11 cellular contexts compared by ENCODE assay signal in genomic region chr17:28741358-28742349, GRCh38. TPM values are rescaled to one million over a fixed set of nuclear protein-coding genes. Genes with fewer than 3 reads are reported as not detected.
A peak's percentile ranks its signal among the peaks of the same experiment; 100 is the strongest.
DNase-seq lines count a peak whose midpoint lies in the region; ATAC-seq and TF ChIP-seq lines count a peak whose summit lies in the region.
"Had no signal": no experiment of that assay in that cellular context is flagged by ENCODE, and none has a peak within 500 bp of the region (broad histone marks: within the 10 kb centered on the region; RNA-seq: fewer than 3 reads in every experiment).

No MANE protein-coding gene starts in this region.

- H3K27me3 ChIP-seq in CD4-positive, alpha-beta T cell (ENCODE audit: control insufficient read depth, insufficient read depth, low read length), result no peaks in the 10 kb centered on the region
- H3K27me3 ChIP-seq: right atrium auricular region had no signal

- H3K27me3 Mint-ChIP-seq in HFFc6 (ENCODE audit: insufficient read depth) (peaks cover 5% of the 10 kb centered on the region), T-helper 17 cell (no peaks in the 10 kb centered on the region), memory B cell (no peaks in the 10 kb centered on the region)
- H3K27me3 Mint-ChIP-seq in CD4-positive, alpha-beta T cell, result no peaks in the 10 kb centered on the region

- H3K4me3 Mint-ChIP-seq in HFFc6 (peak overlapping the region; percentile 15; the same call in 1 of the 2 replicates), T-helper 17 cell (peak overlapping the region; percentile 5), memory B cell (peak overlapping the region; percentile 68)
- H3K4me3 Mint-ChIP-seq in CD4-positive, alpha-beta T cell, result no peak overlapping the region

- H3K4me1 Mint-ChIP-seq in HFFc6 (ENCODE audit: low read depth), result peaks cover 21% of the 10 kb centered on the region
- H3K4me1 Mint-ChIP-seq in T-helper 17 cell, result peaks cover 24% of the 10 kb centered on the region
- H3K4me1 Mint-ChIP-seq in memory B cell, result peaks cover 55% of the 10 kb centered on the region
- H3K4me1 Mint-ChIP-seq in CD4-positive, alpha-beta T cell (ENCODE audit: low read depth), result peaks cover 32% of the 10 kb centered on the region

- no peak overlapping the region for H3K27ac ChIP-seq in CD4-positive, alpha-beta T cell (ENCODE audit: low read depth, low read length)
- H3K27ac ChIP-seq: right atrium auricular region had no signal

- peaks cover 15% of the 10 kb centered on the region for H3K36me3 Mint-ChIP-seq in HFFc6 (ENCODE audit: low read depth)
- peaks cover 2% of the 10 kb centered on the region for H3K36me3 Mint-ChIP-seq in T-helper 17 cell (ENCODE audit: low read depth)
- peaks cover 4% of the 10 kb centered on the region for H3K36me3 Mint-ChIP-seq in memory B cell
- H3K36me3 Mint-ChIP-seq in CD4-positive, alpha-beta T cell (ENCODE audit: low read depth), result peaks cover 5% of the 10 kb centered on the region

- no peaks in the 10 kb centered on the region for H3K9me3 ChIP-seq in T-helper 17 cell (ENCODE audit: control insufficient read depth, low read length, poor library complexity, severe bottlenecking)
- H3K9me3 ChIP-seq in CD4-positive, alpha-beta T cell (ENCODE audit: control insufficient read depth, low read length), result no peaks in the 10 kb centered on the region
- H3K9me3 ChIP-seq: right atrium auricular region had no signal

- no peak for TF ChIP-seq CTCF in HFFc6 (IDR thresholded peaks at IDR 0.05)
- no peak for TF ChIP-seq CTCF in CD4-positive, alpha-beta T cell (IDR thresholded peaks at IDR 0.05)

- CTCF ChIA-PET in CD4-positive, alpha-beta T cell (lab: Charles Lee), result interaction anchor here (0.7 to 12.6 kb wide), 3 partner anchors 8 to 375 kb away, joined by 4 to 373 read pairs (median 6); partner anchors contain the start of genes NEK8 and TLCD1

- no peak for ATAC-seq in T-helper 17 cell
- peak; percentile 8 for ATAC-seq in memory B cell (ENCODE audit: low read depth)
- no peak for ATAC-seq in CD4-positive, alpha-beta T cell (ENCODE audit: poor library complexity)
- no peak for ATAC-seq in esophagus mucosa

- intact Hi-C loops in CD4-positive, alpha-beta T cell (cut with DNase I, micrococcal nuclease), result loop anchor here in 1 of 2 experiments (10.0 kb wide), 1 partner anchor 843 kb away; the partner anchor contains the start of gene GIT1

- DNase-seq in CD1c-positive myeloid dendritic cell (ENCODE audit: extremely low spot score), result peak; percentile 80
- DNase-seq in HFFc6, result no peak
- no peak for DNase-seq in T-helper 17 cell
- peak in 1 of 2 donors; percentile 60 for DNase-seq in memory B cell (ENCODE audit: low spot score in 2 of 2)
- DNase-seq in activated CD8-positive, alpha-beta memory T cell treated with anti-CD3 and anti-CD28 coated beads for 24 hours, result no peak
- DNase-seq in CD4-positive, alpha-beta T cell, result no peak
- no peak for DNase-seq in NCI-H1930 (lab: John Stamatoyannopoulos, UW)
- DNase-seq: DMS 273 treated with DMSO at 0.1 percent for 48 hours, MM.1S had no signal

- POLR2A ChIA-PET in CD4-positive, alpha-beta T cell (lab: Charles Lee), result interaction anchor here (13.8 kb wide), 1 partner anchor 14 kb away, joined by 268 read pairs; the partner anchor contains the start of genes NEK8 and TLCD1

- H3K27ac Mint-ChIP-seq in HFFc6 (peak overlapping the region; percentile 96; the same call in 1 of the 2 replicates), T-helper 17 cell (peak overlapping the region; percentile 61), memory B cell (peak overlapping the region; percentile 99)
- H3K27ac Mint-ChIP-seq in CD4-positive, alpha-beta T cell, result no peak overlapping the region

- H3K9me3 Mint-ChIP-seq in HFFc6, result peaks cover 8% of the 10 kb centered on the region
- no peaks in the 10 kb centered on the region for H3K9me3 Mint-ChIP-seq in memory B cell
- no peaks in the 10 kb centered on the region for H3K9me3 Mint-ChIP-seq in CD4-positive, alpha-beta T cell

RNA-seq across cellular contexts. Expression of gene TRAF4, which starts 2.2 kb away (rescaled TPM):
- total RNA-seq in HFFc6 (2021; fragmentation: NEBNext Ultra II Directional; extraction: Animal tissue kit (Norgen Biotek cat#: 25700)), result 10 to 100 TPM; 48.0 to 61.3 (median 53.8) TPM
- total RNA-seq in T-helper 17 cell (100 to 1,000 TPM; 326 to 362 TPM), esophagus mucosa (41.6 TPM)
- 100 to 1,000 TPM; 411 to 416 TPM for total RNA-seq in CD4-positive, alpha-beta T cell

RNA-seq across cellular contexts. Expression of gene NEK8, which starts 13.1 kb away (rescaled TPM):
- 1 to 10 TPM; 1.9 to 3.1 (median 2.5) TPM for total RNA-seq in HFFc6 (2021; fragmentation: NEBNext Ultra II Directional; extraction: Animal tissue kit (Norgen Biotek cat#: 25700))
- total RNA-seq in T-helper 17 cell, result 1 to 10 TPM; 5.8 to 8.8 TPM
- total RNA-seq in CD4-positive, alpha-beta T cell, result 1 to 10 TPM; 4.7 to 5.2 TPM
- total RNA-seq in esophagus mucosa, result 3.9 TPM

RNA-seq across cellular contexts. Expression of gene TLCD1, which starts 15.6 kb away (rescaled TPM):
- 10 to 100 TPM in 4 of 6 experiments, 1 to 10 TPM in 2; 8.0 to 14.6 (median 11.3) TPM for total RNA-seq in HFFc6 (2021; fragmentation: NEBNext Ultra II Directional; extraction: Animal tissue kit (Norgen Biotek cat#: 25700))
- 1 to 10 TPM; 1.1 to 1.4 TPM for total RNA-seq in T-helper 17 cell
- under 1 TPM; 0.39 to 0.60 TPM for total RNA-seq in CD4-positive, alpha-beta T cell
- 14.7 TPM for total RNA-seq in esophagus mucosa

RNA-seq across cellular contexts. Expression of gene RPL23A, which starts 21.9 kb away (rescaled TPM):
- total RNA-seq in HFFc6 (2021; fragmentation: NEBNext Ultra II Directional; extraction: Animal tissue kit (Norgen Biotek cat#: 25700)), result 1,000 to 10,000 TPM; 1,227 to 1,529 (median 1,391) TPM
- total RNA-seq in T-helper 17 cell (1,000 to 10,000 TPM; 2,757 to 2,860 TPM), esophagus mucosa (1,336 TPM)
- total RNA-seq in CD4-positive, alpha-beta T cell, result 1,000 to 10,000 TPM; 3,393 to 3,457 TPM

RNA-seq across cellular contexts. Expression of gene RAB34, which starts 24.0 kb away (rescaled TPM):
- total RNA-seq in HFFc6 (2021; fragmentation: NEBNext Ultra II Directional; extraction: Animal tissue kit (Norgen Biotek cat#: 25700)), result 100 to 1,000 TPM; 161 to 219 (median 192) TPM
- 10 to 100 TPM in 1 of 2 donors, 1 to 10 TPM in 1; 8.3 to 24.3 TPM for total RNA-seq in T-helper 17 cell
- total RNA-seq in CD4-positive, alpha-beta T cell, result 10 to 100 TPM; 20.7 to 21.3 TPM
- 34.2 TPM for total RNA-seq in esophagus mucosa
